14 cellular contexts compared by ENCODE assay signal in genomic region chr1:23627065-23627464, GRCh38.
DNase-seq lines count a peak whose midpoint lies in the region; ATAC-seq, FAIRE-seq and TF ChIP-seq lines count a peak whose summit lies in the region.
"Had no signal": no experiment of that assay in that cellular context is flagged by ENCODE, and none has a peak within 500 bp of the region (broad histone marks: within the 10 kb centered on the region; RNA-seq: fewer than 3 reads in every experiment).

No MANE protein-coding gene starts in this region.

- H3K36me3 ChIP-seq in keratinocyte (ENCODE audit: control insufficient read depth in 2 of 2, extremely low read depth in 1 of 2, insufficient read depth in 2 of 2, low read length in 2 of 2) (no peaks in the 10 kb centered on the region), stomach (no peaks in the 10 kb centered on the region)
- H3K36me3 ChIP-seq: HAP-1, SJCRH30 had no signal

- H3K9me3 ChIP-seq in keratinocyte (ENCODE audit: control insufficient read depth, low read depth, low read length) = no peaks in the 10 kb centered on the region
- no peaks in the 10 kb centered on the region for H3K9me3 ChIP-seq in stomach
- H3K9me3 ChIP-seq: HAP-1, SJCRH30 had no signal

- H3K27ac ChIP-seq in keratinocyte (ENCODE audit: control insufficient read depth, insufficient read depth, low read length) (no peak overlapping the region), stomach (peak overlapping the region in 2 of 5 donors; percentile 20 to 55), RWPE1 (no peak overlapping the region)
- H3K27ac ChIP-seq: SJCRH30 had no signal

- peaks cover 7% of the 10 kb centered on the region for H3K36me3 Mint-ChIP-seq in activated CD4-positive, alpha-beta T cell treated with anti-CD3 and anti-CD28 coated beads for 36 hours (ENCODE audit: low read depth)
- peaks cover 2% of the 10 kb centered on the region for H3K36me3 Mint-ChIP-seq in activated CD4-positive, alpha-beta memory T cell treated with anti-CD3 and anti-CD28 coated beads for 36 hours

- WGBS in stomach, 5 donors = 22 to 64% (median 29%) methylated on average over 7 to 8 of the region's 8 CpGs

- H3K4me3 ChIP-seq in keratinocyte (ENCODE audit: control insufficient read depth in 2 of 3, extremely low read depth in 1 of 3, insufficient read depth in 2 of 3, low read depth in 1 of 3, low read length in 3 of 3) (no peak overlapping the region), stomach (peak overlapping the region in 1 of 4 donors; percentile 5)
- H3K4me3 ChIP-seq: HAP-1, SJCRH30 had no signal

- CTCF ChIA-PET in activated CD4-positive, alpha-beta T cell treated with anti-CD3 and anti-CD28 coated beads for 36 hours (lab: Charles Lee) = interaction anchor here (0.7 to 1.5 kb wide), 6 partner anchors 10 to 130 kb away, joined by 3 to 9 read pairs (median 4); no protein-coding TSS in a partner anchor
- CTCF ChIA-PET in activated CD4-positive, alpha-beta memory T cell treated with anti-CD3 and anti-CD28 coated beads for 36 hours (lab: Charles Lee) = interaction anchor here (0.6 to 1.7 kb wide), 5 partner anchors 8 to 144 kb away, joined by 3 to 15 read pairs (median 4); no protein-coding TSS in a partner anchor
- CTCF ChIA-PET in RWPE1 (lab: Yijun Ruan, JAX) = interaction anchor here (1.0 kb wide), 1 partner anchor 31 kb away, joined by 4 read pairs; no protein-coding TSS in a partner anchor

- FAIRE-seq in keratinocyte (lab: Jason Lieb, UNC) (no peak), H54 (lab: Jason Lieb, UNC) (no peak)

- no peak overlapping the region for H3K9ac ChIP-seq in keratinocyte (ENCODE audit: control insufficient read depth, extremely low read depth, insufficient read depth, low read length)

- peaks cover 9% of the 10 kb centered on the region for H3K9me3 Mint-ChIP-seq in activated CD4-positive, alpha-beta T cell treated with anti-CD3 and anti-CD28 coated beads for 36 hours (ENCODE audit: low read depth)
- H3K9me3 Mint-ChIP-seq in activated CD4-positive, alpha-beta memory T cell treated with anti-CD3 and anti-CD28 coated beads for 36 hours = peaks cover 3% of the 10 kb centered on the region

- intact Hi-C loops in activated CD4-positive, alpha-beta T cell treated with anti-CD3 and anti-CD28 coated beads for 36 hours (cut with DNase I, micrococcal nuclease) = no loop called here
- intact Hi-C loops in activated CD4-positive, alpha-beta memory T cell treated with anti-CD3 and anti-CD28 coated beads for 36 hours (cut with micrococcal nuclease) = loop anchor here (10.0 kb wide), 1 partner anchor 282 kb away; the partner anchor contains the start of gene HNRNPR
- intact Hi-C loops in stomach (cut with DNase I; ENCODE audit: low total_unique reads) = no loop called here

- H3K4me2 ChIP-seq in keratinocyte (ENCODE audit: control insufficient read depth, extremely low read depth, insufficient read depth, low read depth, low read length) = no peak overlapping the region

- H3K4me1 ChIP-seq in keratinocyte (ENCODE audit: control insufficient read depth, extremely low read depth, insufficient read depth, low read length) (no peaks in the 10 kb centered on the region), stomach (peaks cover 0 to 8% (median 0%) of the 10 kb centered on the region in 4 donors)
- H3K4me1 ChIP-seq: HAP-1 had no signal

- dilution Hi-C loops in keratinocyte (cut with MboI; ENCODE audit: extremely low pct_ligation_motif_present, low sequenced_read_pairs) = no loop called here

- H3K27me3 ChIP-seq in keratinocyte (ENCODE audit: control insufficient read depth, extremely low read depth, insufficient read depth, low read length) = no peaks in the 10 kb centered on the region
- H3K27me3 ChIP-seq in stomach = no peaks in the 10 kb centered on the region
- H3K27me3 ChIP-seq: SJCRH30 had no signal

- no peak for TF ChIP-seq POLR2A in stomach (IDR thresholded peaks at IDR 0.05)
- TF ChIP-seq POLR2A in H54 (IDR thresholded peaks at IDR 0.05; ENCODE audit: low read depth, low read length) = no peak

- peak; percentile 36 for ATAC-seq in activated CD4-positive, alpha-beta T cell treated with anti-CD3 and anti-CD28 coated beads for 36 hours
- no peak for ATAC-seq in HG03025 (IDR thresholded peaks at IDR 0.05; ENCODE audit: low FRiP score, unreplicated experiment)

- H3K4me1 Mint-ChIP-seq in activated CD4-positive, alpha-beta T cell treated with anti-CD3 and anti-CD28 coated beads for 36 hours = peaks cover 67% of the 10 kb centered on the region
- H3K4me1 Mint-ChIP-seq in activated CD4-positive, alpha-beta memory T cell treated with anti-CD3 and anti-CD28 coated beads for 36 hours (ENCODE audit: low read depth) = peaks cover 49% of the 10 kb centered on the region

- no peaks in the 10 kb centered on the region for H3K27me3 Mint-ChIP-seq in activated CD4-positive, alpha-beta T cell treated with anti-CD3 and anti-CD28 coated beads for 36 hours
- H3K27me3 Mint-ChIP-seq in activated CD4-positive, alpha-beta memory T cell treated with anti-CD3 and anti-CD28 coated beads for 36 hours = no peaks in the 10 kb centered on the region

- H3K27ac Mint-ChIP-seq in activated CD4-positive, alpha-beta T cell treated with anti-CD3 and anti-CD28 coated beads for 36 hours = peak overlapping the region; percentile 88
- H3K27ac Mint-ChIP-seq in activated CD4-positive, alpha-beta memory T cell treated with anti-CD3 and anti-CD28 coated beads for 36 hours = peak overlapping the region; percentile 84

- POLR2A ChIA-PET in activated CD4-positive, alpha-beta T cell treated with anti-CD3 and anti-CD28 coated beads for 36 hours (lab: Charles Lee) = no interaction called here
- POLR2A ChIA-PET in activated CD4-positive, alpha-beta memory T cell treated with anti-CD3 and anti-CD28 coated beads for 36 hours (lab: Charles Lee) = interaction anchor here (0.8 kb wide), 1 partner anchor 23 kb away, joined by 3 read pairs; no protein-coding TSS in a partner anchor
- POLR2A ChIA-PET in RWPE1 (lab: Yijun Ruan, JAX; ENCODE audit: low non-redundant PET) = no interaction called here

- no peak for TF ChIP-seq CTCF in keratinocyte (optimal IDR thresholded peaks at IDR 0.05 in 1 of 3, IDR thresholded peaks at IDR 0.05 in 1 of 3, conservative IDR thresholded peaks at IDR 0.05 in 1 of 3; ENCODE audit: extremely low read depth in 1 of 3, insufficient read depth in 2 of 3, low read length in 3 of 3)
- no peak for TF ChIP-seq CTCF in stomach (IDR thresholded peaks at IDR 0.05)
- TF ChIP-seq CTCF in RWPE1 (conservative IDR thresholded peaks at IDR 0.05; ENCODE audit: low read depth) = no peak

- no peaks in the 10 kb centered on the region for H3K79me2 ChIP-seq in keratinocyte (ENCODE audit: control insufficient read depth, insufficient read depth, low read length)

- no peak for TF ChIP-seq EP300 in stomach (IDR thresholded peaks at IDR 0.05)

- no peaks in the 10 kb centered on the region for H4K20me1 ChIP-seq in keratinocyte (ENCODE audit: control insufficient read depth, extremely low read depth, insufficient read depth, low read length)

- no peaks in the 10 kb centered on the region for H3K9me1 ChIP-seq in keratinocyte (ENCODE audit: control insufficient read depth, extremely low read depth, insufficient read depth, low read length)

- H2AFZ ChIP-seq in keratinocyte (ENCODE audit: control insufficient read depth, low read length) = peak overlapping the region; percentile 44

- peak overlapping the region; percentile 82 for H3K4me3 Mint-ChIP-seq in activated CD4-positive, alpha-beta T cell treated with anti-CD3 and anti-CD28 coated beads for 36 hours
- peak overlapping the region; percentile 84 for H3K4me3 Mint-ChIP-seq in activated CD4-positive, alpha-beta memory T cell treated with anti-CD3 and anti-CD28 coated beads for 36 hours

- peak; percentile 43 for DNase-seq in activated CD4-positive, alpha-beta T cell treated with anti-CD3 and anti-CD28 coated beads for 36 hours
- DNase-seq in activated CD4-positive, alpha-beta T cell treated with anti-CD3 and anti-CD28 coated beads for 1 hour = no peak
- no peak for DNase-seq in activated CD4-positive, alpha-beta memory T cell treated with anti-CD3 and anti-CD28 coated beads for 36 hours
- no peak for DNase-seq in keratinocyte (ENCODE audit: low read depth, low spot score)
- DNase-seq in stomach = peak; percentile 32
- DNase-seq in H54 (ENCODE audit: insufficient read length, low spot score) = no peak
- DNase-seq in RWPE1 (ENCODE audit: low spot score) = no peak
- DNase-seq: activated CD4-positive, alpha-beta T cell treated with anti-CD3 and anti-CD28 coated beads, Interleukin-2, amount 50 U/mL, for 48 hours; EL; erythroblast; NCI-H446 treated with DMSO at 0.1 percent for 48 hours; SJCRH30 had no signal

Comparison
In these comparisons a context has a peak if more than half of its experiments do, and no peak if none do; other contexts are left out.
1. DNase-seq: peak in activated CD4-positive, alpha-beta T cell treated with anti-CD3 and anti-CD28 coated beads for 36 hours (single experiment) and stomach (single experiment); none in activated CD4-positive, alpha-beta T cell treated with anti-CD3 and anti-CD28 coated beads for 1 hour (single experiment), activated CD4-positive, alpha-beta memory T cell treated with anti-CD3 and anti-CD28 coated beads for 36 hours (single experiment), keratinocyte (single experiment), H54 (single experiment) and RWPE1 (single experiment).